ENCODE assay signal across 11 cellular contexts in genomic region chr17:77356690-77357201, GRCh38.
DNase-seq lines count a peak whose midpoint lies in the region; ATAC-seq and TF ChIP-seq lines count a peak whose summit lies in the region.
"Had no signal": no experiment of that assay in that cellular context is flagged by ENCODE, and none has a peak within 500 bp of the region (broad histone marks: within the 10 kb centered on the region; RNA-seq: fewer than 3 reads in every experiment).

No MANE protein-coding gene starts in this region.

- H3K27ac ChIP-seq in neuronal stem cell (replicated peaks; ENCODE audit: low read length): no peak overlapping the region
- H3K27ac ChIP-seq in left lung: no peak overlapping the region

- H4K8ac ChIP-seq in neuronal stem cell (ENCODE audit: low read depth, low read length): no peak overlapping the region

- H3K4me2 ChIP-seq in neuronal stem cell (ENCODE audit: insufficient read depth, low read length, poor library complexity, severe bottlenecking): no peak overlapping the region

- H3K36me3 Mint-ChIP-seq in CD14-positive monocyte: peaks cover 0 to 2% of the 10 kb centered on the region in 2 donors
- peaks cover 2% of the 10 kb centered on the region for H3K36me3 Mint-ChIP-seq in chondrocyte (ENCODE audit: low read depth)

- DNase-seq in CD14-positive monocyte (ENCODE audit: low spot score): peak; percentile 34
- DNase-seq in GM13977 (ENCODE audit: low spot score): peak; percentile 37
- peak; percentile 62 for DNase-seq in chondrocyte (ENCODE audit: low spot score)
- no peak for DNase-seq in neuronal stem cell (ENCODE audit: low spot score)
- DNase-seq in 8988T: no peak
- no peak for DNase-seq in left lung
- DNase-seq: activated CD4-positive, CD25-positive, alpha-beta regulatory T cell; DMS79 treated with DMSO at 0.1 percent for 48 hours; NCI-H2081 treated with DMSO at 0.1 percent for 48 hours; nephron progenitor cell had no signal

- no peak overlapping the region for H2BK15ac ChIP-seq in neuronal stem cell (ENCODE audit: low read length)

- intact Hi-C loops in CD14-positive monocyte (cut with micrococcal nuclease): no loop called here
- intact Hi-C loops in left lung (cut with DNase I): no loop called here

- H4K91ac ChIP-seq in neuronal stem cell (ENCODE audit: low read depth, low read length, poor library complexity): no peak overlapping the region

- H3K27ac Mint-ChIP-seq in CD14-positive monocyte (peak overlapping the region in 3 of 7 donors; percentile 42 to 77 (median 58)), chondrocyte (ENCODE audit: unreplicated experiment) (peak overlapping the region; percentile 61)

- peak overlapping the region; percentile 69 for H3K4ac ChIP-seq in neuronal stem cell (ENCODE audit: low read length)

- peak overlapping the region; percentile 30 for H2AK5ac ChIP-seq in neuronal stem cell (ENCODE audit: low read depth, low read length)

- H2BK5ac ChIP-seq in neuronal stem cell (ENCODE audit: low read length): no peak overlapping the region

- H3K36me3 ChIP-seq in neuronal stem cell (replicated peaks in 1 of 2; ENCODE audit: control insufficient read depth in 2 of 2, insufficient read depth in 2 of 2, low read length in 2 of 2) (no peaks in the 10 kb centered on the region), left lung (no peaks in the 10 kb centered on the region)

- WGBS in neuronal stem cell (ENCODE audit: extremely low coverage in 2 of 2, insufficient read length in 2 of 2, insufficient replicate concordance in 1 of 2), 2 donors: no CpG with 5 or more reads among the region's 8 CpGs

- peaks cover 8% of the 10 kb centered on the region for H3K4me1 Mint-ChIP-seq in CD14-positive monocyte
- H3K4me1 Mint-ChIP-seq in chondrocyte (ENCODE audit: low read depth): peaks cover 21% of the 10 kb centered on the region

- H3K79me1 ChIP-seq in neuronal stem cell (ENCODE audit: low read depth, low read length): no peaks in the 10 kb centered on the region

- H3K27me3 ChIP-seq in neuronal stem cell (ENCODE audit: control insufficient read depth in 3 of 3, insufficient read depth in 3 of 3, low read depth in 1 of 3, low read length in 3 of 3) (no peaks in the 10 kb centered on the region), left lung (no peaks in the 10 kb centered on the region)

- H2AFZ ChIP-seq in neuronal stem cell (ENCODE audit: low read length): no peak overlapping the region

- peaks cover 0 to 2% (median 0%) of the 10 kb centered on the region in 7 donors for H3K9me3 Mint-ChIP-seq in CD14-positive monocyte
- H3K9me3 Mint-ChIP-seq in chondrocyte (ENCODE audit: low read depth): no peaks in the 10 kb centered on the region
- H3K9me3 Mint-ChIP-seq: nephron progenitor cell had no signal

- ATAC-seq in left lung: no peak
- ATAC-seq in GM19463 (IDR thresholded peaks at IDR 0.05; ENCODE audit: unreplicated experiment): no peak

- H3K9ac ChIP-seq in neuronal stem cell (ENCODE audit: low read depth, low read length, poor library complexity): no peak overlapping the region

- peak overlapping the region; percentile 81 for H2BK120ac ChIP-seq in neuronal stem cell (ENCODE audit: low read depth, low read length)

- H3K4me3 ChIP-seq in neuronal stem cell (ENCODE audit: low read length in 2 of 2) (no peak overlapping the region), left lung (no peak overlapping the region)

- in situ Hi-C loops in GM13977 (cut with MboI; ENCODE audit: low pct_unique_long_range_greater_than_20kb, low sequenced_read_pairs, unreplicated experiment): no loop called here

- no peak overlapping the region for H3K23ac ChIP-seq in neuronal stem cell (ENCODE audit: low read depth, low read length, poor library complexity)

- peak overlapping the region; percentile 52 for H3K18ac ChIP-seq in neuronal stem cell (ENCODE audit: low read length)

- H3K4me3 Mint-ChIP-seq in CD14-positive monocyte (no peak overlapping the region), chondrocyte (ENCODE audit: unreplicated experiment) (no peak overlapping the region)
- H3K4me3 Mint-ChIP-seq: nephron progenitor cell had no signal

- peaks cover 1 to 9% of the 10 kb centered on the region in 2 donors for H3K4me1 ChIP-seq in neuronal stem cell (ENCODE audit: control insufficient read depth in 2 of 2, insufficient read depth in 1 of 2, low read depth in 1 of 2, low read length in 2 of 2)
- peaks cover under 1 to 10% of the 10 kb centered on the region in 2 donors for H3K4me1 ChIP-seq in left lung

- H3K9me3 ChIP-seq in neuronal stem cell (replicated peaks in 1 of 2; ENCODE audit: control insufficient read depth in 2 of 2, insufficient read depth in 1 of 2, low read depth in 1 of 2, low read length in 2 of 2): peaks cover 0 to 4% of the 10 kb centered on the region in 2 donors
- no peaks in the 10 kb centered on the region for H3K9me3 ChIP-seq in left lung

- H3K27me3 Mint-ChIP-seq in CD14-positive monocyte (ENCODE audit: low read depth in 3 of 3) (peaks cover 0 to 2% (median 0%) of the 10 kb centered on the region in 3 donors), chondrocyte (ENCODE audit: low read depth) (no peaks in the 10 kb centered on the region)

- H2BK12ac ChIP-seq in neuronal stem cell (ENCODE audit: low read length): no peak overlapping the region

- peak overlapping the region; percentile 75 for H3K14ac ChIP-seq in neuronal stem cell (ENCODE audit: low read length)

- TF ChIP-seq CTCF in CD14-positive monocyte (IDR thresholded peaks at IDR 0.05): no peak
- TF ChIP-seq CTCF in GM13977 (IDR thresholded peaks at IDR 0.05; ENCODE audit: extremely low read depth, insufficient read depth, missing control alignments): no peak
- no peak for TF ChIP-seq CTCF in chondrocyte (IDR thresholded peaks at IDR 0.05)
- no peak for TF ChIP-seq CTCF in left lung (IDR thresholded peaks at IDR 0.05)

Comparison
In these comparisons a context has a peak if more than half of its experiments do, and no peak if none do; other contexts are left out.
1. DNase-seq: peak in CD14-positive monocyte (single experiment), GM13977 (single experiment) and chondrocyte (single experiment); none in neuronal stem cell (single experiment), 8988T (single experiment) and left lung (0 of 2).